In genomic region chr5:150486402-150487198, GRCh38 we compare ENCODE assay signal across 8 cellular contexts. TPM values are rescaled to one million over a fixed set of nuclear protein-coding genes. Genes with fewer than 3 reads are reported as not detected.
DNase-seq lines count a peak whose midpoint lies in the region; ATAC-seq and TF ChIP-seq lines count a peak whose summit lies in the region.

No MANE protein-coding gene starts in this region.

- intact Hi-C loops in dorsolateral prefrontal cortex (cut with DNase I), result loop anchor here (1.0 to 5.0 kb wide), 2 partner anchors 36 to 37 kb away; no protein-coding TSS in a partner anchor

- H3K27me3 ChIP-seq in dorsolateral prefrontal cortex (no peaks in the 10 kb centered on the region), liver (ENCODE audit: control insufficient read depth in 4 of 4, insufficient read depth in 4 of 4, low read length in 3 of 4) (no peaks in the 10 kb centered on the region)

- under 1% methylated on average over 60 of the region's 60 CpGs for WGBS in liver

- peak overlapping the region; percentile 62 to 99 (median 92) for H3K4me3 ChIP-seq in dorsolateral prefrontal cortex
- peak overlapping the region; percentile 76 to 92 (median 81) for H3K4me3 ChIP-seq in liver (ENCODE audit: low read depth in 1 of 3, low read length in 3 of 3)

- peak overlapping the region; percentile 67 to 98 (median 95) for H3K27ac ChIP-seq in dorsolateral prefrontal cortex
- peak overlapping the region; percentile 98 to 99 for H3K27ac ChIP-seq in liver (ENCODE audit: low read depth in 1 of 2, low read length in 2 of 2)

- peak in 12 of 56 donors; percentile 1 to 33 (median 16) for TF ChIP-seq CTCF in dorsolateral prefrontal cortex (IDR thresholded peaks at IDR 0.05 in 54 of 56, conservative IDR thresholded peaks at IDR 0.05 in 2 of 56; ENCODE audit: low read depth in 1 of 56, partially characterized antibody in 56 of 56)
- TF ChIP-seq CTCF in liver (IDR thresholded peaks at IDR 0.05; ENCODE audit: low read depth, low read length, missing input control), result peak; percentile 6

- peaks cover 2 to 17% (median 5%) of the 10 kb centered on the region in 4 donors for H3K36me3 ChIP-seq in liver (ENCODE audit: control insufficient read depth in 4 of 4, insufficient read depth in 3 of 4, low read depth in 1 of 4, low read length in 3 of 4)

- ATAC-seq in HG02870 (IDR thresholded peaks at IDR 0.05; ENCODE audit: unreplicated experiment), result no peak

- peak; percentile 74 for DNase-seq in NCI-H146 (lab: John Stamatoyannopoulos, UW)
- DNase-seq in NCI-H146 treated with DMSO at 0.1 percent for 48 hours (lab: John Stamatoyannopoulos, UW; ENCODE audit: unreplicated experiment), result no peak
- peak; percentile 36 for DNase-seq in LoVo (ENCODE audit: low spot score)
- peak; percentile 44 for DNase-seq in activated CD4-positive, alpha-beta T cell treated with anti-CD3 and anti-CD28 coated beads for 48 hours
- peak in 3 of 10 donors; percentile 57 to 64 (median 60) for DNase-seq in dorsolateral prefrontal cortex
- peak; percentile 20 to 24 for DNase-seq in stimulated activated CD4-positive, alpha-beta T cell treated with anti-CD3 and anti-CD28 coated beads, Interleukin-4, amount 100 ng/mL, for 48 hours (ENCODE audit: low read depth in 2 of 2)

- no peaks in the 10 kb centered on the region for H3K9me3 ChIP-seq in liver (ENCODE audit: control insufficient read depth in 4 of 4, low read length in 3 of 4)

- peaks cover 15 to 57% (median 45%) of the 10 kb centered on the region in 4 donors for H3K4me1 ChIP-seq in liver (ENCODE audit: control insufficient read depth in 4 of 4, insufficient read depth in 4 of 4, low read length in 3 of 4)

- TF ChIP-seq RAD21 in liver (IDR thresholded peaks at IDR 0.05), result no peak

- peak overlapping the region; percentile 62 to 82 for H3K9ac ChIP-seq in liver (ENCODE audit: low read depth in 1 of 2, low read length in 2 of 2)

TF ChIP-seq in liver, 16 proteins besides CTCF, POLR2A, EP300 and RAD21:
- TF ChIP-seq FOXA1 (IDR thresholded peaks at IDR 0.05), result no peak
- no peak for TF ChIP-seq FOXA2 (IDR thresholded peaks at IDR 0.05)
- peak; percentile 10 to 17 for TF ChIP-seq HNF4A (conservative IDR thresholded peaks at IDR 0.05)
- no peak for TF ChIP-seq ZBTB33 (IDR thresholded peaks at IDR 0.05)
- TF ChIP-seq SP1 (IDR thresholded peaks at IDR 0.05), result no peak
- TF ChIP-seq RXRA (IDR thresholded peaks at IDR 0.05), result peak in 1 of 2 donors; percentile 16
- no peak for TF ChIP-seq REST (IDR thresholded peaks at IDR 0.05)
- TF ChIP-seq NR2F2 (IDR thresholded peaks at IDR 0.05), result peak; percentile 6
- TF ChIP-seq MAX (IDR thresholded peaks at IDR 0.05), result no peak
TF ChIP-seq in liver: peak in this region for 3.

RNA-seq across cellular contexts. Expression of gene NDST1, which starts 21.3 kb away (rescaled TPM):
- total RNA-seq in dorsolateral prefrontal cortex (100 to 1,000 TPM in 43 of 120 experiments, 10 to 100 TPM in 77; 64.3 to 163 (median 92.5) TPM), liver (100 to 1,000 TPM in 1 of 2 donors, 10 to 100 TPM in 1; 39.5 to 103 TPM)
- 10 to 100 TPM; 10.3 to 38.5 TPM for polyA plus RNA-seq in liver

RNA-seq across cellular contexts. Expression of gene RPS14, which starts 37.1 kb away (rescaled TPM):
- 100 to 1,000 TPM; 441 to 866 (median 635) TPM for total RNA-seq in dorsolateral prefrontal cortex
- 100 to 1,000 TPM; 822 to 948 TPM for total RNA-seq in liver
- 100 to 1,000 TPM; 609 to 956 TPM for polyA plus RNA-seq in liver
